ENCODE assay signal across 7 cellular contexts in genomic region chrX:154547245-154548027, GRCh38. TPM values are rescaled to one million over a fixed set of nuclear protein-coding genes. Genes with fewer than 3 reads are reported as not detected.
DNase-seq lines count a peak whose midpoint lies in the region; ATAC-seq and TF ChIP-seq lines count a peak whose summit lies in the region.

TSS of gene IKBKG (plus strand) at chrX:154547620. CDS start at chrX:154552003, 4,383 bp downstream.

- H3K36me3 ChIP-seq in hepatocyte (replicated peaks; ENCODE audit: insufficient read depth, low read depth) = no peaks in the 10 kb centered on the region

- in situ Hi-C loops in astrocyte of the cerebellum (cut with HindIII; ENCODE audit: low sequenced_read_pairs) = no loop called here

- no peaks in the 10 kb centered on the region for H4K20me1 ChIP-seq in hepatocyte (ENCODE audit: insufficient read depth, poor library complexity, severe bottlenecking)

- WGBS in hepatocyte (ENCODE audit: low lambda C conversion rate, missing lambda C conversion rate) = 50% methylated on average over 62 of the region's 69 CpGs

- TF ChIP-seq CTCF in astrocyte of the cerebellum (IDR thresholded peaks at IDR 0.05; ENCODE audit: low read depth, low read length, missing control alignments) (no peak), hepatocyte (IDR thresholded peaks at IDR 0.05; ENCODE audit: poor library complexity) (no peak), retinal pigment epithelial cell (conservative IDR thresholded peaks at IDR 0.05; ENCODE audit: low read depth, low read length) (no peak)

- peaks cover 3% of the 10 kb centered on the region for H3K4me1 ChIP-seq in hepatocyte (ENCODE audit: insufficient read depth)

- no peaks in the 10 kb centered on the region for H3K9me3 ChIP-seq in hepatocyte (ENCODE audit: low read depth)

- H3K9me2 ChIP-seq in hepatocyte (replicated peaks; ENCODE audit: insufficient read depth) = no peaks in the 10 kb centered on the region

- peak within 1 kb of the TSS; percentile 99 for H3K27ac ChIP-seq in hepatocyte

- peaks cover 39% of the 10 kb centered on the region for H3K79me2 ChIP-seq in hepatocyte

- peak within 1 kb of the TSS; percentile 86 for H3K4me2 ChIP-seq in hepatocyte

- peak within 1 kb of the TSS; percentile 75 for H3K4me3 ChIP-seq in astrocyte of the cerebellum (ENCODE audit: low read depth, low read length)
- peak within 1 kb of the TSS; percentile 73 for H3K4me3 ChIP-seq in hepatocyte
- H3K4me3 ChIP-seq in retinal pigment epithelial cell (ENCODE audit: low read length) = peak within 1 kb of the TSS; percentile 69

- ATAC-seq in GM18508 (IDR thresholded peaks at IDR 0.05; ENCODE audit: insufficient read depth, unreplicated experiment) = peak; percentile 57
- ATAC-seq in HG02981 (IDR thresholded peaks at IDR 0.05; ENCODE audit: unreplicated experiment) = peak; percentile 80

- no peaks in the 10 kb centered on the region for H3K27me3 ChIP-seq in hepatocyte

- peak within 1 kb of the TSS; percentile 63 for H2AFZ ChIP-seq in hepatocyte

- DNase-seq in NCI-H2029 treated with DMSO at 0.1 percent for 48 hours (lab: John Stamatoyannopoulos, UW) (peak; percentile 42), T-helper 9 cell (peak; percentile 82), astrocyte of the cerebellum (ENCODE audit: low read depth) (peak; percentile 56), hepatocyte (ENCODE audit: low spot score) (peak; percentile 93), retinal pigment epithelial cell (ENCODE audit: low read depth) (peak; percentile 49)

RNA-seq across cellular contexts. Expression of gene IKBKG, which starts in this region (rescaled TPM):
- 19.7 and 21.4 TPM in 2 replicates for total RNA-seq in hepatocyte
- polyA plus RNA-seq in hepatocyte = 30.7 and 32.9 TPM in 2 replicates

Comparison
In these comparisons a context has a peak if more than half of its experiments do, and no peak if none do; other contexts are left out.
1. Peak in every context shown above with its lines: DNase-seq, ATAC-seq, H3K4me3 ChIP-seq and H3K27ac ChIP-seq.
2. DNase-seq: peak in every context shown above with its lines; median percentile 93 in hepatocyte; 82 in T-helper 9 cell; 56 in astrocyte of the cerebellum; 49 in retinal pigment epithelial cell; 42 in NCI-H2029 treated with DMSO at 0.1 percent for 48 hours.